Comparison of ENCODE assay signal across 19 cellular contexts in the genomic region with DNA sequence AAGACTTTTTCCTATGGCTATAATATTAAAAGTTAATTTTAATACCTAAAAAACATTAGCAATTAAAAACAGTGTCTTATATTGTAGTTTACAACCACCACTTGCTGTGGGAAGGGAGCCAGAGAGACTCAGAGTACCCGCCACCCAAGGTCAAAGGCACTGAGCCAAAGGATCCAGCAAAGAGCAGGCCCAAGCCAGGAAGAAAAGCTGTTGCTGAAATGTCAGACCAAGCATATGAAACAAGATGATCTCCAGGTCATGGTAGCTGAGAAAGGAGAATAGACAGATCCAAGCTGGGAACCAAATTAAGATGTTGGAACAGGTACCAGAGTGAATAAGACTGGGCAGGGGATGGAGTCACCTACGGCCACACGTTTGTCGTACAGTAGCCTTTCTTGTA. TPM values are rescaled to one million over a fixed set of nuclear protein-coding genes. Genes with fewer than 3 reads are reported as not detected.
A peak's percentile ranks its signal among the peaks of the same experiment; 100 is the strongest.
DNase-seq lines count a peak whose midpoint lies in the region; ATAC-seq, FAIRE-seq and TF ChIP-seq lines count a peak whose summit lies in the region.
"Had no signal": no experiment of that assay in that cellular context is flagged by ENCODE, and none has a peak within 500 bp of the region (broad histone marks: within the 10 kb centered on the region; RNA-seq: fewer than 3 reads in every experiment).

No MANE protein-coding gene starts in this region.

- H3K4me1 ChIP-seq in body of pancreas, result peaks cover 4% of the 10 kb centered on the region
- no peaks in the 10 kb centered on the region for H3K4me1 ChIP-seq in small intestine (ENCODE audit: control insufficient read depth in 2 of 2, insufficient read depth in 1 of 2, low read depth in 1 of 2, low read length in 1 of 2)
- no peaks in the 10 kb centered on the region for H3K4me1 ChIP-seq in hepatocyte (ENCODE audit: insufficient read depth)

- intact Hi-C loops in body of pancreas (cut with DNase I) (no loop called here), left colon (cut with DNase I, micrococcal nuclease) (no loop called here)

- DNase-seq in body of pancreas (peak; percentile 54 to 78 (median 70)), left colon (peak; percentile 41 to 56), small intestine (peak; percentile 58), hepatocyte (ENCODE audit: low spot score) (no peak), SKM-1 treated with dmso at 0.1 percent for 144 hours (lab: John Stamatoyannopoulos, UW; ENCODE audit: unreplicated experiment) (no peak)
- DNase-seq: ACHN; CD8-positive, alpha-beta memory T cell; DMS79; H7; HFFc6; KG1; NCI-H187; NCI-H2107; NCI-H524; NCI-H82; PC-3 had no signal

- no peaks in the 10 kb centered on the region for H3K9me3 ChIP-seq in body of pancreas
- no peaks in the 10 kb centered on the region for H3K9me3 ChIP-seq in small intestine (ENCODE audit: control insufficient read depth, low read depth)
- H3K9me3 ChIP-seq in hepatocyte (ENCODE audit: low read depth), result no peaks in the 10 kb centered on the region

- TF ChIP-seq CTCF in VCaP (conservative IDR thresholded peaks at IDR 0.05) (no peak), body of pancreas (IDR thresholded peaks at IDR 0.05) (no peak), hepatocyte (IDR thresholded peaks at IDR 0.05; ENCODE audit: poor library complexity) (no peak)

- no peak overlapping the region for H3K4me3 ChIP-seq in body of pancreas
- no peak overlapping the region for H3K4me3 ChIP-seq in small intestine (ENCODE audit: low read depth in 1 of 2, low read length in 2 of 2)
- no peak overlapping the region for H3K4me3 ChIP-seq in hepatocyte

- H3K9me2 ChIP-seq in hepatocyte (replicated peaks; ENCODE audit: insufficient read depth), result no peaks in the 10 kb centered on the region

- H3K36me3 ChIP-seq in body of pancreas (replicated peaks in 1 of 2; ENCODE audit: insufficient read depth in 1 of 2, low read depth in 2 of 2) (no peaks in the 10 kb centered on the region), small intestine (ENCODE audit: control insufficient read depth in 2 of 2, insufficient read depth in 2 of 2, low read length in 2 of 2) (no peaks in the 10 kb centered on the region), hepatocyte (replicated peaks; ENCODE audit: insufficient read depth, low read depth) (no peaks in the 10 kb centered on the region)

- H3K79me2 ChIP-seq in hepatocyte, result no peaks in the 10 kb centered on the region

- no peaks in the 10 kb centered on the region for H4K20me1 ChIP-seq in hepatocyte (ENCODE audit: insufficient read depth, poor library complexity, severe bottlenecking)

- FAIRE-seq in small intestine (lab: Jason Lieb, UNC), result no peak

- H3K27ac ChIP-seq in VCaP (peak overlapping the region; percentile 3; the same call in 1 of the 2 replicates), body of pancreas (no peak overlapping the region), small intestine (ENCODE audit: low read depth in 1 of 2, low read length in 1 of 2) (no peak overlapping the region), hepatocyte (no peak overlapping the region)

- no peak for TF ChIP-seq POLR2A in body of pancreas (IDR thresholded peaks at IDR 0.05)

- no peak overlapping the region for H3K4me2 ChIP-seq in hepatocyte

- ATAC-seq in body of pancreas, result peak; percentile 47
- peak; percentile 71 for ATAC-seq in left colon
- ATAC-seq in GM21367 (IDR thresholded peaks at IDR 0.05; ENCODE audit: unreplicated experiment), result no peak
- ATAC-seq: PC-3 had no signal

- WGBS in body of pancreas, 2 donors, result 70 to 77% methylated on average over 4 of the region's 4 CpGs
- WGBS in small intestine, 3 donors, result 49 to 72% (median 71%) methylated on average over 4 of the region's 4 CpGs
- 89% methylated on average over 4 of the region's 4 CpGs for WGBS in hepatocyte (ENCODE audit: low lambda C conversion rate, missing lambda C conversion rate)

- no peak overlapping the region for H2AFZ ChIP-seq in hepatocyte

- no peaks in the 10 kb centered on the region for H3K27me3 ChIP-seq in body of pancreas
- H3K27me3 ChIP-seq in small intestine (ENCODE audit: control insufficient read depth in 2 of 2, insufficient read depth in 2 of 2, low read length in 2 of 2), result no peaks in the 10 kb centered on the region
- no peaks in the 10 kb centered on the region for H3K27me3 ChIP-seq in hepatocyte

RNA-seq across cellular contexts. Expression of a gene that starts 18.8 kb away (rescaled TPM):
- total RNA-seq in body of pancreas, result not detected
- 10 to 100 TPM; 73.2 to 87.8 TPM for total RNA-seq in left colon
- polyA plus RNA-seq in small intestine, result 10 to 100 TPM in 2 of 3 donors, 1 to 10 TPM in 1; 8.9 to 21.3 (median 17.4) TPM
- 0.37 and 0.80 TPM in 2 replicates for total RNA-seq in hepatocyte
- polyA plus RNA-seq in hepatocyte, result 0.06 and 0.86 TPM in 2 replicates
- total RNA-seq: CD8-positive, alpha-beta memory T cell; HFFc6; PC-3; SK-MEL-5 had no signal
- polyA plus RNA-seq: CD8-positive, alpha-beta memory T cell had no signal

Comparison
In these comparisons a context has a peak if more than half of its experiments do, and no peak if none do; other contexts are left out.
1. DNase-seq: peak in body of pancreas (4 of 4), left colon (2 of 2) and small intestine (single experiment); none in hepatocyte (single experiment) and SKM-1 treated with dmso at 0.1 percent for 144 hours (single experiment).
2. RNA of a gene that starts 18.8 kb away (total RNA-seq): 73.2 to 87.8 TPM in left colon; 0.37 to 0.80 TPM in hepatocyte and not detected in body of pancreas; every median in the first group is over 10 times any median in the second.